ENCODE assay signal across 25 cellular contexts in genomic region chr13:70994204-70994603, GRCh38.
DNase-seq lines count a peak whose midpoint lies in the region; ATAC-seq, FAIRE-seq and TF ChIP-seq lines count a peak whose summit lies in the region.
"Had no signal": no experiment of that assay in that cellular context is flagged by ENCODE, and none has a peak within 500 bp of the region (broad histone marks: within the 10 kb centered on the region; RNA-seq: fewer than 3 reads in every experiment).

No MANE protein-coding gene starts in this region.

- H3K79me2 ChIP-seq in SK-N-SH (ENCODE audit: insufficient read depth) (no peaks in the 10 kb centered on the region), neural cell (replicated peaks; ENCODE audit: insufficient read depth, low read length) (no peaks in the 10 kb centered on the region)

- POLR2A ChIA-PET in SK-N-SH (lab: Yijun Ruan, JAX) = no interaction called here

- DNase-seq in NCI-H1417 (lab: John Stamatoyannopoulos, UW) = peak in 2 of 3 experiments; percentile 5 to 47
- no peak for DNase-seq in NCI-H1417 treated with DMSO at 0.1 percent for 48 hours (lab: John Stamatoyannopoulos, UW)
- DNase-seq in SK-N-SH = no peak
- no peak for DNase-seq in RCC 7860 (ENCODE audit: low spot score)
- DNase-seq: 8988T; ACHN; AML-193; BE2C; CD4-positive, alpha-beta T cell; CD8-positive, alpha-beta memory T cell; DMS 273 treated with DMSO at 0.1 percent for 48 hours; DMS79; EL; GDM1; GM23248; H7; HCEC 1CT had no signal

- no peak for TF ChIP-seq RAD21 in SK-N-SH (IDR thresholded peaks at IDR 0.05; ENCODE audit: low read length)
- no peak for TF ChIP-seq RAD21 in neural cell (conservative IDR thresholded peaks at IDR 0.05)

- TF ChIP-seq CTCF in SK-N-SH (IDR thresholded peaks at IDR 0.05) (no peak), neural cell (IDR thresholded peaks at IDR 0.05; ENCODE audit: poor library complexity, severe bottlenecking) (no peak)

- no peak for ATAC-seq in SK-N-SH treated with all-trans-retinoic acid at 6 μM for 48 hours
- no peak for ATAC-seq in HG03354 (IDR thresholded peaks at IDR 0.05; ENCODE audit: poor library complexity, severe bottlenecking, unreplicated experiment)
- ATAC-seq: A549, GM12878 had no signal

- TF ChIP-seq EP300 in SK-N-SH (IDR thresholded peaks at IDR 0.05; ENCODE audit: borderline replicate concordance in 1 of 2, low read depth in 1 of 2, low read length in 1 of 2) (no peak), neural cell (conservative IDR thresholded peaks at IDR 0.05; ENCODE audit: poor library complexity, severe bottlenecking) (peak; percentile 100)

- H3K9ac ChIP-seq in SK-N-SH = no peak overlapping the region
- H3K9ac ChIP-seq in neural cell (ENCODE audit: low read length) = no peak overlapping the region
- H3K9ac ChIP-seq: BLaER1 treated with 17β-estradiol and CSF1 and Interleukin-3, amounts not matched to agents 10 nM and 100 nM; GM23248 had no signal

- H3K4me1 ChIP-seq in SK-N-SH (ENCODE audit: control insufficient read depth in 1 of 2, insufficient read depth in 2 of 2, low read depth in 1 of 2, low read length in 1 of 2) = no peaks in the 10 kb centered on the region; a peak in 1 of 4 replicates
- H3K4me1 ChIP-seq: A549; BE2C; BLaER1 treated with 17β-estradiol and CSF1 and Interleukin-3, amounts not matched to agents 10 nM and 100 nM had no signal

- H3K36me3 ChIP-seq in SK-N-SH (replicated peaks in 1 of 2; ENCODE audit: control insufficient read depth in 1 of 2, insufficient read depth in 2 of 2, low read length in 1 of 2) (no peaks in the 10 kb centered on the region), neural cell (ENCODE audit: insufficient read depth, low read length) (no peaks in the 10 kb centered on the region)
- H3K36me3 ChIP-seq: BE2C; BLaER1 treated with 17β-estradiol and CSF1 and Interleukin-3, amounts not matched to agents 10 nM and 100 nM had no signal

- CTCF ChIA-PET in SK-N-SH (lab: Yijun Ruan, JAX) = no interaction called here

- H3F3A ChIP-seq in SK-N-SH (replicated peaks; ENCODE audit: insufficient read depth) (peaks cover 5% of the 10 kb centered on the region), neural cell (ENCODE audit: insufficient read depth, low read length, poor library complexity, severe bottlenecking) (no peaks in the 10 kb centered on the region)

- H3K9me3 ChIP-seq in SK-N-SH = no peaks in the 10 kb centered on the region
- H3K9me3 ChIP-seq in neural cell (ENCODE audit: low read length) = no peaks in the 10 kb centered on the region
- H3K9me3 ChIP-seq: A549; BE2C; BLaER1 treated with 17β-estradiol and CSF1 and Interleukin-3, amounts not matched to agents 10 nM and 100 nM had no signal

- no peak overlapping the region for H2AFZ ChIP-seq in SK-N-SH (ENCODE audit: low read depth)
- no peak overlapping the region for H2AFZ ChIP-seq in neural cell (ENCODE audit: low read depth, low read length)
- H2AFZ ChIP-seq: GM23248 had no signal

- no peaks in the 10 kb centered on the region for H3K27me3 ChIP-seq in SK-N-SH (ENCODE audit: insufficient read depth)
- H3K27me3 ChIP-seq in neural cell (ENCODE audit: insufficient read depth, low read depth, low read length) = peaks cover 11% of the 10 kb centered on the region
- H3K27me3 ChIP-seq: BE2C; BLaER1 treated with 17β-estradiol and CSF1 and Interleukin-3, amounts not matched to agents 10 nM and 100 nM had no signal

- no peak overlapping the region for H3K4me3 ChIP-seq in SK-N-SH (ENCODE audit: low read depth in 2 of 2, low read length in 1 of 2)
- H3K4me3 ChIP-seq in neural cell (ENCODE audit: low read length) = no peak overlapping the region
- H3K4me3 ChIP-seq: A549; BLaER1 treated with 17β-estradiol and CSF1 and Interleukin-3, amounts not matched to agents 10 nM and 100 nM; GM12878; GM23248 had no signal

- 91% methylated on average over 1 of the region's 1 CpG for WGBS in SK-N-SH (ENCODE audit: low lambda C conversion rate)

- H4K20me1 ChIP-seq in SK-N-SH (ENCODE audit: insufficient read depth) (no peaks in the 10 kb centered on the region), neural cell (ENCODE audit: insufficient read depth) (no peaks in the 10 kb centered on the region)
- H4K20me1 ChIP-seq: BLaER1 treated with 17β-estradiol and CSF1 and Interleukin-3, amounts not matched to agents 10 nM and 100 nM had no signal

- H3K27ac ChIP-seq in SK-N-SH (ENCODE audit: low read depth in 2 of 2, low read length in 1 of 2) (no peak overlapping the region), neural cell (ENCODE audit: low read length) (no peak overlapping the region)
- H3K27ac ChIP-seq: A549; BLaER1 treated with 17β-estradiol and CSF1 and Interleukin-3, amounts not matched to agents 10 nM and 100 nM; GM23248 had no signal

- no peak for FAIRE-seq in RCC 7860 (lab: Jason Lieb, UNC)
- FAIRE-seq: A549, GM12878, GM19239, H1 had no signal

- no peak overlapping the region for H3K4me2 ChIP-seq in SK-N-SH
- H3K4me2 ChIP-seq in neural cell (ENCODE audit: low read length) = no peak overlapping the region
- H3K4me2 ChIP-seq: A549; BLaER1 treated with 17β-estradiol and CSF1 and Interleukin-3, amounts not matched to agents 10 nM and 100 nM had no signal

- H3K9me2 ChIP-seq in SK-N-SH = no peaks in the 10 kb centered on the region
- no peaks in the 10 kb centered on the region for H3K9me2 ChIP-seq in neural cell (ENCODE audit: insufficient read depth, low read length)

TF ChIP-seq in SK-N-SH treated with all-trans-retinoic acid at 6 μM for 48 hours, 23 proteins besides CTCF, POLR2A, EP300 and RAD21:
- TF ChIP-seq GLIS3 (CRISPR knock-in tag; IDR thresholded peaks at IDR 0.05) (no peak), ISL1 (CRISPR knock-in tag; IDR thresholded peaks at IDR 0.05) (peak; percentile 38)

TF ChIP-seq in SK-N-SH, 30 proteins besides CTCF, POLR2A, EP300 and RAD21:
- TF ChIP-seq MAX (IDR thresholded peaks at IDR 0.05; ENCODE audit: low read depth) = no peak
- TF ChIP-seq PBX3 (IDR thresholded peaks at IDR 0.05) = no peak
- TF ChIP-seq SIN3A (IDR thresholded peaks at IDR 0.05; ENCODE audit: borderline replicate concordance, low read depth, low read length) = no peak
- no peak for TF ChIP-seq MEF2A (IDR thresholded peaks at IDR 0.05; ENCODE audit: borderline replicate concordance, low read depth)

TF ChIP-seq in neural cell, 6 proteins besides CTCF, POLR2A, EP300 and RAD21:
- no peak for TF ChIP-seq TAF1 (IDR thresholded peaks at IDR 0.05; ENCODE audit: low read depth)
- no peak for TF ChIP-seq EZH2 (IDR thresholded peaks at IDR 0.05; ENCODE audit: borderline replicate concordance, insufficient read depth, low read length, poor library complexity, severe bottlenecking)
- peak; percentile 88 for TF ChIP-seq REST (IDR thresholded peaks at IDR 0.05; ENCODE audit: borderline replicate concordance)
- peak; percentile 98 for TF ChIP-seq POLR2AphosphoS5 (IDR thresholded peaks at IDR 0.05)

Comparison
In these comparisons a context has a peak if more than half of its experiments do, and no peak if none do; other contexts are left out.
1. DNase-seq: peak in NCI-H1417 (2 of 3); none in NCI-H1417 treated with DMSO at 0.1 percent for 48 hours (single experiment), SK-N-SH (single experiment) and RCC 7860 (single experiment).